8 cellular contexts compared by ENCODE assay signal in genomic region chr1:5993553-5994510, GRCh38. TPM values are rescaled to one million over a fixed set of nuclear protein-coding genes. Genes with fewer than 3 reads are reported as not detected.
DNase-seq lines count a peak whose midpoint lies in the region; ATAC-seq and TF ChIP-seq lines count a peak whose summit lies in the region.

No MANE protein-coding gene starts in this region.

- TF ChIP-seq CTCF in SK-N-SH (IDR thresholded peaks at IDR 0.05) = no peak

- TF ChIP-seq EP300 in SK-N-SH (IDR thresholded peaks at IDR 0.05; ENCODE audit: borderline replicate concordance in 1 of 2, low read depth in 1 of 2, low read length in 1 of 2) = no peak

- H3F3A ChIP-seq in SK-N-SH (replicated peaks; ENCODE audit: insufficient read depth) = no peaks in the 10 kb centered on the region

- 63% methylated on average over 26 of the region's 29 CpGs for WGBS in SK-N-SH (ENCODE audit: low lambda C conversion rate)

- H3K27me3 ChIP-seq in SK-N-SH (ENCODE audit: insufficient read depth) = no peaks in the 10 kb centered on the region

- no peaks in the 10 kb centered on the region for H3K9me3 Mint-ChIP-seq in activated CD4-positive, alpha-beta memory T cell treated with anti-CD3 and anti-CD28 coated beads, Interleukin-2, amount 10 ng/mL, durations not matched to agents 7 days and 5 days

- H3K27me3 Mint-ChIP-seq in activated CD4-positive, alpha-beta memory T cell treated with anti-CD3 and anti-CD28 coated beads, Interleukin-2, amount 10 ng/mL, durations not matched to agents 7 days and 5 days = no peaks in the 10 kb centered on the region

- no peaks in the 10 kb centered on the region for H3K9me3 ChIP-seq in SK-N-SH

- DNase-seq in SK-N-SH (no peak), germinal center (ENCODE audit: low spot score) (peak; percentile 42), SKM-1 treated with dmso at 0.1 percent for 144 hours (lab: John Stamatoyannopoulos, UW; ENCODE audit: unreplicated experiment) (no peak)
- DNase-seq in activated CD4-positive, alpha-beta memory T cell treated with anti-CD3 and anti-CD28 coated beads, Interleukin-2, amount 10 ng/mL, durations not matched to agents 7 days and 5 days = peak; percentile 49
- peak; percentile 60 for DNase-seq in stimulated activated CD4-positive, alpha-beta T cell treated with anti-CD3 and anti-CD28 coated beads, Interleukin-15, amount 100 ng/mL, for 24 hours

- H3K36me3 Mint-ChIP-seq in activated CD4-positive, alpha-beta memory T cell treated with anti-CD3 and anti-CD28 coated beads, Interleukin-2, amount 10 ng/mL, durations not matched to agents 7 days and 5 days (ENCODE audit: low read depth) = peaks cover 34% of the 10 kb centered on the region

- peak overlapping the region; percentile 99 for H3K4me3 Mint-ChIP-seq in activated CD4-positive, alpha-beta memory T cell treated with anti-CD3 and anti-CD28 coated beads, Interleukin-2, amount 10 ng/mL, durations not matched to agents 7 days and 5 days

- 0 out of 2 replicates have a peak overlapping the region, but pooled peaks have one; percentile 56 for H2AFZ ChIP-seq in SK-N-SH (ENCODE audit: low read depth)

- no peak for TF ChIP-seq RAD21 in SK-N-SH (IDR thresholded peaks at IDR 0.05; ENCODE audit: low read length)

- H3K4me3 ChIP-seq in SK-N-SH (ENCODE audit: low read depth in 2 of 2, low read length in 1 of 2) = peak overlapping the region; percentile 75 to 88

- H3K27ac Mint-ChIP-seq in activated CD4-positive, alpha-beta memory T cell treated with anti-CD3 and anti-CD28 coated beads, Interleukin-2, amount 10 ng/mL, durations not matched to agents 7 days and 5 days = peak overlapping the region; percentile 99

- H3K4me1 Mint-ChIP-seq in activated CD4-positive, alpha-beta memory T cell treated with anti-CD3 and anti-CD28 coated beads, Interleukin-2, amount 10 ng/mL, durations not matched to agents 7 days and 5 days = peaks cover 36% of the 10 kb centered on the region

- ATAC-seq in SK-N-SH treated with all-trans-retinoic acid at 6 μM for 48 hours (no peak), GM18858 (IDR thresholded peaks at IDR 0.05; ENCODE audit: unreplicated experiment) (no peak), GM21576 (IDR thresholded peaks at IDR 0.05; ENCODE audit: unreplicated experiment) (no peak)

- peak overlapping the region; percentile 31; the same call in 1 of the 2 replicates for H3K9ac ChIP-seq in SK-N-SH

- peak overlapping the region; percentile 80 for H3K4me2 ChIP-seq in SK-N-SH

- no peak overlapping the region; a peak in 1 of 4 replicates for H3K27ac ChIP-seq in SK-N-SH (ENCODE audit: low read depth in 2 of 2, low read length in 1 of 2)

- H3K79me2 ChIP-seq in SK-N-SH (ENCODE audit: insufficient read depth) = peaks cover 13% of the 10 kb centered on the region

- POLR2A ChIA-PET in SK-N-SH (lab: Yijun Ruan, JAX) = interaction anchor here (0.9 to 1.5 kb wide), 3 partner anchors 15 to 55 kb away, joined by 3 to 6 read pairs (median 4); no protein-coding TSS in a partner anchor
- POLR2A ChIA-PET in activated CD4-positive, alpha-beta memory T cell treated with anti-CD3 and anti-CD28 coated beads, Interleukin-2, amount 10 ng/mL, durations not matched to agents 7 days and 5 days (lab: Charles Lee) = interaction anchor here (0.6 to 5.8 kb wide), 14 partner anchors 9 to 241 kb away, joined by 3 to 136 read pairs (median 4); no protein-coding TSS in a partner anchor

- H3K4me1 ChIP-seq in SK-N-SH (ENCODE audit: control insufficient read depth in 1 of 2, insufficient read depth in 2 of 2, low read depth in 1 of 2, low read length in 1 of 2) = peaks cover 0 to 23% of the 10 kb centered on the region in 2 experiments; a peak in 1 of 4 replicates

- H3K9me2 ChIP-seq in SK-N-SH = no peaks in the 10 kb centered on the region

- CTCF ChIA-PET in SK-N-SH (lab: Yijun Ruan, JAX) = interaction anchor here (0.9 to 2.1 kb wide), 6 partner anchors 18 to 251 kb away, joined by 3 to 10 read pairs (median 3); no protein-coding TSS in a partner anchor
- CTCF ChIA-PET in activated CD4-positive, alpha-beta memory T cell treated with anti-CD3 and anti-CD28 coated beads, Interleukin-2, amount 10 ng/mL, durations not matched to agents 7 days and 5 days (lab: Charles Lee) = interaction anchor here (0.8 to 1.4 kb wide), 6 partner anchors 9 to 465 kb away, joined by 3 to 9 read pairs (median 4); no protein-coding TSS in a partner anchor

- no peaks in the 10 kb centered on the region for H4K20me1 ChIP-seq in SK-N-SH (ENCODE audit: insufficient read depth)

- no peaks in the 10 kb centered on the region for H3K36me3 ChIP-seq in SK-N-SH (replicated peaks in 1 of 2; ENCODE audit: control insufficient read depth in 1 of 2, insufficient read depth in 2 of 2, low read length in 1 of 2)

TF ChIP-seq in SK-N-SH, 30 proteins besides CTCF, POLR2A, EP300 and RAD21 (continues in another document):
- TF ChIP-seq NFIC (IDR thresholded peaks at IDR 0.05; ENCODE audit: borderline replicate concordance) = no peak
- no peak for TF ChIP-seq EZH2phosphoT487 (IDR thresholded peaks at IDR 0.05; ENCODE audit: borderline replicate concordance, low read depth)
- TF ChIP-seq FOXJ3 (CRISPR knock-in tag; IDR thresholded peaks at IDR 0.05) = no peak
- TF ChIP-seq MXI1 (IDR thresholded peaks at IDR 0.05; ENCODE audit: low read depth, low read length) = no peak
- TF ChIP-seq SMC3 (IDR thresholded peaks at IDR 0.05; ENCODE audit: low read depth, low read length) = no peak
- no peak for TF ChIP-seq YY1 (IDR thresholded peaks at IDR 0.05; ENCODE audit: low read depth)
- no peak for TF ChIP-seq RFX5 (IDR thresholded peaks at IDR 0.05; ENCODE audit: low read length)
- TF ChIP-seq ZBTB33 (IDR thresholded peaks at IDR 0.05; ENCODE audit: borderline replicate concordance, low read depth) = no peak
- TF ChIP-seq GATA2 (CRISPR knock-in tag; IDR thresholded peaks at IDR 0.05) = no peak
- no peak for TF ChIP-seq JUND (IDR thresholded peaks at IDR 0.05)
- no peak for TF ChIP-seq CHD2 (IDR thresholded peaks at IDR 0.05; ENCODE audit: low read length, partially characterized antibody)

TF ChIP-seq in SK-N-SH treated with all-trans-retinoic acid at 6 μM for 48 hours, 23 proteins besides CTCF, POLR2A, EP300 and RAD21:
- TF ChIP-seq POU6F1 (CRISPR knock-in tag; IDR thresholded peaks at IDR 0.05; ENCODE audit: borderline replicate concordance, low read depth) = no peak

RNA-seq across cellular contexts. Expression of gene NPHP4, which starts 1.6 kb away (rescaled TPM):
- polyA plus RNA-seq in SK-N-SH (2012; rRNA removed) = 4.6 and 7.0 TPM in 2 replicates
- polyA plus RNA-seq in SK-N-SH (2012; cell fraction: cytosol; rRNA removed) = 1.9 and 3.3 TPM in 2 replicates
- polyA plus RNA-seq in SK-N-SH (2012; cell fraction: nucleus; rRNA removed) = 29.0 and 38.1 TPM in 2 replicates
- 10 to 100 TPM; 18.1 to 19.1 TPM for total RNA-seq in activated CD4-positive, alpha-beta memory T cell treated with anti-CD3 and anti-CD28 coated beads, Interleukin-2, amount 10 ng/mL, durations not matched to agents 7 days and 5 days

RNA-seq across cellular contexts. Expression of gene KCNAB2, which starts 51.9 kb away (rescaled TPM):
- polyA plus RNA-seq in SK-N-SH (2012; rRNA removed) = 6.1 and 7.6 TPM in 2 replicates
- polyA plus RNA-seq in SK-N-SH (2012; cell fraction: cytosol; rRNA removed) = 3.3 and 4.6 TPM in 2 replicates
- polyA plus RNA-seq in SK-N-SH (2012; cell fraction: nucleus; rRNA removed) = 12.2 and 13.1 TPM in 2 replicates
- total RNA-seq in activated CD4-positive, alpha-beta memory T cell treated with anti-CD3 and anti-CD28 coated beads, Interleukin-2, amount 10 ng/mL, durations not matched to agents 7 days and 5 days = 100 to 1,000 TPM; 284 to 286 TPM

Comparison
In these comparisons a context has a peak if more than half of its experiments do, and no peak if none do; other contexts are left out.
1. DNase-seq: peak in activated CD4-positive, alpha-beta memory T cell treated with anti-CD3 and anti-CD28 coated beads, Interleukin-2, amount 10 ng/mL, durations not matched to agents 7 days and 5 days (single experiment), germinal center (single experiment) and stimulated activated CD4-positive, alpha-beta T cell treated with anti-CD3 and anti-CD28 coated beads, Interleukin-15, amount 100 ng/mL, for 24 hours (single experiment); none in SK-N-SH (single experiment) and SKM-1 treated with dmso at 0.1 percent for 144 hours (single experiment).